ENCODE assay signal across 9 cellular contexts in genomic region chr5:178585465-178585864, GRCh38. TPM values are rescaled to one million over a fixed set of nuclear protein-coding genes. Genes with fewer than 3 reads are reported as not detected.
DNase-seq lines count a peak whose midpoint lies in the region; ATAC-seq and TF ChIP-seq lines count a peak whose summit lies in the region.
"Not testable (repeated sequence)": the region's sequence is repeated elsewhere in the genome, so short reads cannot be mapped to it uniquely, and the experiment has no call there.
"Had no signal": no experiment of that assay in that cellular context is flagged by ENCODE, and none has a peak within 500 bp of the region (broad histone marks: within the 10 kb centered on the region; RNA-seq: fewer than 3 reads in every experiment).

No MANE protein-coding gene starts in this region.

- intact Hi-C loops in left colon (cut with DNase I, micrococcal nuclease), result not testable (repeated sequence)

- H3K36me3 Mint-ChIP-seq in activated T-helper 17 cell treated with anti-CD3 and anti-CD28 coated beads, Interleukin-2, amount 50 U/mL, for 72 hours (ENCODE audit: low read depth), result not testable (repeated sequence)

- not testable (repeated sequence) for H3K9me3 ChIP-seq in thoracic aorta

- not testable (repeated sequence) for H3K27ac ChIP-seq in thoracic aorta

- H3K27me3 ChIP-seq in thoracic aorta (replicated peaks; ENCODE audit: insufficient read depth), result not testable (repeated sequence)

- not testable (repeated sequence) for H3K4me3 Mint-ChIP-seq in activated T-helper 17 cell treated with anti-CD3 and anti-CD28 coated beads, Interleukin-2, amount 50 U/mL, for 72 hours

- not testable (repeated sequence) for H3K4me3 ChIP-seq in thoracic aorta

- not testable (repeated sequence) for H3K4me1 Mint-ChIP-seq in activated T-helper 17 cell treated with anti-CD3 and anti-CD28 coated beads, Interleukin-2, amount 50 U/mL, for 72 hours

- not testable (repeated sequence) for H3K27ac Mint-ChIP-seq in activated T-helper 17 cell treated with anti-CD3 and anti-CD28 coated beads, Interleukin-2, amount 50 U/mL, for 72 hours

- not testable (repeated sequence) for H3K9me3 Mint-ChIP-seq in activated T-helper 17 cell treated with anti-CD3 and anti-CD28 coated beads, Interleukin-2, amount 50 U/mL, for 72 hours

- not testable (repeated sequence) for H3K36me3 ChIP-seq in thoracic aorta

- TF ChIP-seq CTCF in thoracic aorta (IDR thresholded peaks at IDR 0.05), result not testable (repeated sequence)

- DNase-seq in ELF-1 (ENCODE audit: low read depth, low spot score) (peak; percentile 50), RKO (ENCODE audit: low spot score) (peak; percentile 15), fibroblast of gingiva (ENCODE audit: low read depth) (peak; percentile 25), left colon (peak in 1 of 2 donors; percentile 25), renal cortical epithelial cell (ENCODE audit: low read depth) (peak; percentile 5), thoracic aorta (ENCODE audit: low spot score) (peak; percentile 36)

- peaks cover 19% of the 10 kb centered on the region for H3K27me3 Mint-ChIP-seq in activated T-helper 17 cell treated with anti-CD3 and anti-CD28 coated beads, Interleukin-2, amount 50 U/mL, for 72 hours

- ATAC-seq in HG02840 (IDR thresholded peaks at IDR 0.05; ENCODE audit: low FRiP score, unreplicated experiment), result peak; percentile 78
- ATAC-seq in activated T-helper 17 cell treated with anti-CD3 and anti-CD28 coated beads, Interleukin-2, amount 50 U/mL, for 72 hours (replicated peaks), result peak; percentile 74
- peak; percentile 58 for ATAC-seq in left colon
- not testable (repeated sequence) for ATAC-seq in thoracic aorta (ENCODE audit: insufficient number of reproducible peaks, low FRiP score, low read depth)

- not testable (repeated sequence) for H3K4me1 ChIP-seq in thoracic aorta (ENCODE audit: control insufficient read depth in 1 of 2, low read depth in 2 of 2)

RNA-seq across cellular contexts. Expression of gene COL23A1, which starts 4.7 kb away (rescaled TPM):
- total RNA-seq in activated T-helper 17 cell treated with anti-CD3 and anti-CD28 coated beads, Interleukin-2, amount 50 U/mL, for 72 hours, result under 1 TPM; 0.16 to 0.24 TPM
- under 1 TPM; 0.09 to 0.73 TPM for total RNA-seq in left colon
- 0.40 TPM in 1 of 2 replicates, not detected in the other for total RNA-seq in renal cortical epithelial cell
- 1 to 10 TPM; 1.5 to 2.5 TPM for total RNA-seq in thoracic aorta
- total RNA-seq: SJCRH30 had no signal

RNA-seq across cellular contexts. Expression of gene CLK4, which starts 41.4 kb away (rescaled TPM):
- 10 to 100 TPM; 18.4 to 37.9 TPM for total RNA-seq in activated T-helper 17 cell treated with anti-CD3 and anti-CD28 coated beads, Interleukin-2, amount 50 U/mL, for 72 hours
- 10 to 100 TPM; 16.1 to 22.2 TPM for total RNA-seq in left colon
- total RNA-seq in renal cortical epithelial cell, result 13.7 and 32.8 TPM in 2 replicates
- total RNA-seq in thoracic aorta, result 10 to 100 TPM; 22.1 to 67.2 TPM
